Comparison of ENCODE assay signal across 15 cellular contexts in genomic region chr4:56209767-56210166, GRCh38.
DNase-seq lines count a peak whose midpoint lies in the region; ATAC-seq and TF ChIP-seq lines count a peak whose summit lies in the region.
"Had no signal": no experiment of that assay in that cellular context is flagged by ENCODE, and none has a peak within 500 bp of the region (broad histone marks: within the 10 kb centered on the region; RNA-seq: fewer than 3 reads in every experiment).

No MANE protein-coding gene starts in this region.

- no peak overlapping the region for H2BK120ac ChIP-seq in IMR-90 (ENCODE audit: low read depth, low read length)

- H3K4me1 Mint-ChIP-seq in GM23338 (peaks cover 2% of the 10 kb centered on the region; the same call in 2 of the 3 replicates), progenitor cell of endocrine pancreas (ENCODE audit: low read depth) (no peaks in the 10 kb centered on the region)
- H3K4me1 Mint-ChIP-seq: B cell had no signal

- in situ Hi-C loops in IMR-90 (cut with MboI; ENCODE audit: low sequenced_read_pairs) = no loop called here

- no peak overlapping the region for H2BK20ac ChIP-seq in IMR-90 (ENCODE audit: low read depth, low read length)

- H3K4me3 Mint-ChIP-seq in GM23338 (no peak overlapping the region; the same call in 2 of the 3 replicates), progenitor cell of endocrine pancreas (ENCODE audit: low read depth) (no peak overlapping the region)
- H3K4me3 Mint-ChIP-seq: B cell; CD8-positive, alpha-beta T cell had no signal

- H3K4me2 ChIP-seq in GM23338 (no peak overlapping the region), IMR-90 (ENCODE audit: low read depth, low read length) (no peak overlapping the region), hepatocyte (no peak overlapping the region)
- H3K4me2 ChIP-seq: BLaER1 treated with 17β-estradiol and CSF1 and Interleukin-3, amounts not matched to agents 10 nM and 100 nM had no signal

- ATAC-seq in GM23338 (peak; percentile 58), IMR-90 (ENCODE audit: low read depth) (no peak)
- ATAC-seq: CD8-positive, alpha-beta T cell; GM12878 had no signal

- no peak overlapping the region for H3K18ac ChIP-seq in IMR-90 (ENCODE audit: low read depth, low read length)

- dilution Hi-C loops in IMR-90 (cut with HindIII; ENCODE audit: low sequenced_read_pairs, unreplicated experiment) = no loop called here

- DNase-seq in GM23338 (ENCODE audit: low spot score) (no peak), IMR-90 (no peak), hepatocyte (ENCODE audit: low spot score) (peak; percentile 20), progenitor cell of endocrine pancreas (ENCODE audit: low spot score, unreplicated experiment) (no peak), amniotic stem cell (lab: John Stamatoyannopoulos, UW) (no peak), H4 (ENCODE audit: low spot score) (no peak), tibial nerve (ENCODE audit: low spot score in 2 of 2) (no peak)
- DNase-seq: Calu3; CD8-positive, alpha-beta T cell; DMS79 treated with DMSO at 0.1 percent for 48 hours; GM23248 had no signal

- no peaks in the 10 kb centered on the region for H3K79me2 ChIP-seq in GM23338 (replicated peaks; ENCODE audit: insufficient read depth)
- H3K79me2 ChIP-seq in hepatocyte = no peaks in the 10 kb centered on the region

- POLR2A ChIA-PET in IMR-90 (lab: Charles Lee; ENCODE audit: unreplicated experiment) = no interaction called here

- H3K9ac ChIP-seq in IMR-90 (ENCODE audit: low read depth, low read length) = no peak overlapping the region
- H3K9ac ChIP-seq: BLaER1 treated with 17β-estradiol and CSF1 and Interleukin-3, amounts not matched to agents 10 nM and 100 nM; GM23248 had no signal

- no peak for TF ChIP-seq RAD21 in IMR-90 (IDR thresholded peaks at IDR 0.05; ENCODE audit: low read length)

- no peak overlapping the region for H2BK15ac ChIP-seq in IMR-90 (ENCODE audit: low read depth, low read length)

- H2AK5ac ChIP-seq in IMR-90 (ENCODE audit: low read depth, low read length) = no peak overlapping the region

- H3K9me1 ChIP-seq in IMR-90 (ENCODE audit: insufficient read depth, low read length) = no peaks in the 10 kb centered on the region

- H3K23ac ChIP-seq in IMR-90 (ENCODE audit: low read depth, low read length) = no peak overlapping the region

- no peak overlapping the region for H2AK9ac ChIP-seq in IMR-90 (replicated peaks; ENCODE audit: low read depth, low read length, poor library complexity)

- H3K27ac ChIP-seq in GM23338 (ENCODE audit: low read depth) (no peak overlapping the region), IMR-90 (ENCODE audit: insufficient read depth, low read length) (no peak overlapping the region), hepatocyte (no peak overlapping the region), tibial nerve (no peak overlapping the region)
- H3K27ac ChIP-seq: BLaER1 treated with 17β-estradiol and CSF1 and Interleukin-3, amounts not matched to agents 10 nM and 100 nM; GM23248 had no signal

- H3K4me1 ChIP-seq in GM23338 (ENCODE audit: insufficient read depth) (peaks cover 3% of the 10 kb centered on the region; the same call in 1 of the 2 replicates), IMR-90 (ENCODE audit: control insufficient read depth, insufficient read depth, low read length) (no peaks in the 10 kb centered on the region), hepatocyte (ENCODE audit: insufficient read depth) (no peaks in the 10 kb centered on the region), tibial nerve (no peaks in the 10 kb centered on the region)
- H3K4me1 ChIP-seq: BLaER1 treated with 17β-estradiol and CSF1 and Interleukin-3, amounts not matched to agents 10 nM and 100 nM; HAP-1 had no signal

- H2AFZ ChIP-seq in GM23338 = no peak overlapping the region
- peak overlapping the region; percentile 8 for H2AFZ ChIP-seq in IMR-90 (replicated peaks; ENCODE audit: low read length, poor library complexity)
- no peak overlapping the region for H2AFZ ChIP-seq in hepatocyte
- H2AFZ ChIP-seq: GM23248 had no signal

- no TSS peak for BruUV-seq in IMR-90 (replicated peaks; lab: Mats Ljungman, UMichigan)

- no peak overlapping the region for H3K4ac ChIP-seq in IMR-90 (ENCODE audit: low read depth, low read length)

- no peaks in the 10 kb centered on the region for H3K9me3 ChIP-seq in IMR-90 (ENCODE audit: control insufficient read depth, insufficient read depth, low read length)
- H3K9me3 ChIP-seq in hepatocyte (ENCODE audit: low read depth) = no peaks in the 10 kb centered on the region
- peaks cover 0 to 8% (median 0%) of the 10 kb centered on the region in 4 donors for H3K9me3 ChIP-seq in tibial nerve

- no peak for TF ChIP-seq CTCF in GM23338 (conservative IDR thresholded peaks at IDR 0.05; ENCODE audit: low read depth in 2 of 2)
- no peak for TF ChIP-seq CTCF in IMR-90 (conservative IDR thresholded peaks at IDR 0.05; ENCODE audit: low read depth, low read length)
- TF ChIP-seq CTCF in hepatocyte (IDR thresholded peaks at IDR 0.05; ENCODE audit: poor library complexity) = no peak
- TF ChIP-seq CTCF in progenitor cell of endocrine pancreas (IDR thresholded peaks at IDR 0.05; ENCODE audit: unreplicated experiment) = no peak
- TF ChIP-seq CTCF in tibial nerve (IDR thresholded peaks at IDR 0.05) = no peak

- no peak overlapping the region for H2BK5ac ChIP-seq in IMR-90 (ENCODE audit: low read depth, low read length, poor library complexity, severe bottlenecking)

- CTCF ChIA-PET in IMR-90 (lab: Yijun Ruan, JAX) = no interaction called here

- H3K56ac ChIP-seq in IMR-90 (ENCODE audit: extremely low read depth, insufficient read depth, low read length) = no peak overlapping the region

- no peak overlapping the region for H4K5ac ChIP-seq in IMR-90 (ENCODE audit: low read depth, low read length)

- peaks cover 38% of the 10 kb centered on the region for H3K36me3 Mint-ChIP-seq in GM23338 (ENCODE audit: low read depth)
- H3K36me3 Mint-ChIP-seq in progenitor cell of endocrine pancreas (ENCODE audit: insufficient read depth) = peaks cover 24% of the 10 kb centered on the region
- H3K36me3 Mint-ChIP-seq: CD8-positive, alpha-beta T cell had no signal

- H3K4me3 ChIP-seq in GM23338 = no peak overlapping the region
- no peak overlapping the region for H3K4me3 ChIP-seq in IMR-90 (ENCODE audit: insufficient read depth, low read depth, low read length)
- H3K4me3 ChIP-seq in hepatocyte = no peak overlapping the region
- H3K4me3 ChIP-seq in tibial nerve = no peak overlapping the region
- H3K4me3 ChIP-seq: BLaER1 treated with 17β-estradiol and CSF1 and Interleukin-3, amounts not matched to agents 10 nM and 100 nM; GM12878; GM23248; HAP-1 had no signal

- 0 out of 2 replicates have a peak, but pooled peaks cover 4% of the 10 kb centered on the region for H3K36me3 ChIP-seq in GM23338 (ENCODE audit: insufficient read depth)
- no peaks in the 10 kb centered on the region for H3K36me3 ChIP-seq in IMR-90 (ENCODE audit: control insufficient read depth, insufficient read depth, low read length)
- no peaks in the 10 kb centered on the region for H3K36me3 ChIP-seq in hepatocyte (replicated peaks; ENCODE audit: insufficient read depth, low read depth)
- no peaks in the 10 kb centered on the region for H3K36me3 ChIP-seq in tibial nerve
- H3K36me3 ChIP-seq: HAP-1 had no signal

- no peak overlapping the region for H3K14ac ChIP-seq in IMR-90 (replicated peaks; ENCODE audit: low read depth, low read length)

- intact Hi-C loops in IMR-90 (cut with micrococcal nuclease) = no loop called here

- TF ChIP-seq EP300 in tibial nerve (IDR thresholded peaks at IDR 0.05) = no peak

- H3F3A ChIP-seq in GM23338 (replicated peaks; ENCODE audit: low read depth) = no peaks in the 10 kb centered on the region

- H3K9me2 ChIP-seq in GM23338 (ENCODE audit: insufficient read depth) (no peaks in the 10 kb centered on the region; the same call in 1 of the 2 replicates), hepatocyte (replicated peaks; ENCODE audit: insufficient read depth) (no peaks in the 10 kb centered on the region)

- H4K91ac ChIP-seq in IMR-90 (ENCODE audit: insufficient read depth, low read depth, low read length) = no peak overlapping the region

- no peaks in the 10 kb centered on the region for H3K79me1 ChIP-seq in IMR-90 (ENCODE audit: low read depth in 1 of 2, low read length in 2 of 2)

- peaks cover 33% of the 10 kb centered on the region for H3K9me3 Mint-ChIP-seq in GM23338
- peaks cover 3% of the 10 kb centered on the region for H3K9me3 Mint-ChIP-seq in progenitor cell of endocrine pancreas (ENCODE audit: low read depth)

- no peak overlapping the region for H4K8ac ChIP-seq in IMR-90 (ENCODE audit: low read depth in 2 of 2, low read length in 2 of 2)

- H4K20me1 ChIP-seq in GM23338 (replicated peaks; ENCODE audit: insufficient read depth) (peaks cover 4% of the 10 kb centered on the region), IMR-90 (ENCODE audit: insufficient read depth, low read length) (no peaks in the 10 kb centered on the region), hepatocyte (ENCODE audit: insufficient read depth, poor library complexity, severe bottlenecking) (no peaks in the 10 kb centered on the region)
- H4K20me1 ChIP-seq: BLaER1 treated with 17β-estradiol and CSF1 and Interleukin-3, amounts not matched to agents 10 nM and 100 nM had no signal

- H3K27ac Mint-ChIP-seq in GM23338 = no peak overlapping the region
- peak overlapping the region; percentile 60 for H3K27ac Mint-ChIP-seq in progenitor cell of endocrine pancreas
- H3K27ac Mint-ChIP-seq: B cell; CD8-positive, alpha-beta T cell had no signal

- TF ChIP-seq POLR2A in IMR-90 (IDR thresholded peaks at IDR 0.05; ENCODE audit: low read depth, low read length) (no peak), tibial nerve (IDR thresholded peaks at IDR 0.05) (no peak)

- H3K27me3 ChIP-seq in GM23338 (ENCODE audit: insufficient read depth) = peaks cover 85% of the 10 kb centered on the region
- H3K27me3 ChIP-seq in IMR-90 (ENCODE audit: control insufficient read depth, insufficient read depth, low read length) = no peaks in the 10 kb centered on the region
- H3K27me3 ChIP-seq in hepatocyte = no peaks in the 10 kb centered on the region
- no peaks in the 10 kb centered on the region for H3K27me3 ChIP-seq in tibial nerve
- H3K27me3 ChIP-seq: BLaER1 treated with 17β-estradiol and CSF1 and Interleukin-3, amounts not matched to agents 10 nM and 100 nM had no signal

- WGBS in IMR-90 (ENCODE audit: extremely low coverage in 2 of 2, insufficient read length in 1 of 2), 2 experiments = no CpG with 5 or more reads among the region's 3 CpGs
- WGBS in hepatocyte (ENCODE audit: low lambda C conversion rate, missing lambda C conversion rate) = 41% methylated on average over 3 of the region's 3 CpGs
- WGBS in tibial nerve, 2 donors = 76 to 87% methylated on average over 3 of the region's 3 CpGs

- H3K27me3 Mint-ChIP-seq in GM23338 (ENCODE audit: insufficient read depth, low read depth, poor library complexity) (peaks cover 11% of the 10 kb centered on the region), progenitor cell of endocrine pancreas (no peaks in the 10 kb centered on the region)
- H3K27me3 Mint-ChIP-seq: B cell had no signal

TF ChIP-seq in GM23338, 12 proteins besides CTCF, POLR2A, EP300 and RAD21 (continues in another document):
- no peak for TF ChIP-seq EZH2phosphoT487 (IDR thresholded peaks at IDR 0.05; ENCODE audit: unreplicated experiment)

TF ChIP-seq in IMR-90, 13 proteins besides CTCF, POLR2A, EP300 and RAD21:
- TF ChIP-seq MXI1 (IDR thresholded peaks at IDR 0.05; ENCODE audit: borderline replicate concordance, low read depth, low read length) = no peak
